10 cellular contexts compared by ENCODE assay signal in genomic region chr20:47668313-47669156, GRCh38.
"Had no signal": no experiment of that assay in that cellular context is flagged by ENCODE, and none has a peak within 500 bp of the region (broad histone marks: within the 10 kb centered on the region; RNA-seq: fewer than 3 reads in every experiment).

No MANE protein-coding gene starts in this region.

- H3K27me3 ChIP-seq: breast epithelium, heart left ventricle, thyroid gland had no signal

- H3K36me3 ChIP-seq: breast epithelium, thyroid gland had no signal

- DNase-seq: foreskin melanocyte; heart left ventricle; left colon; naive thymus-derived CD8-positive, alpha-beta T cell; stimulated activated CD4-positive, alpha-beta T cell treated with anti-CD3 and anti-CD28 coated beads, Interleukin-4, amount 100 ng/mL, for 1 hour; stimulated activated CD8-positive, alpha-beta memory T cell treated with anti-CD3 and anti-CD28 coated beads, Interleukin-4, amount 100 ng/mL, for 48 hours; thyroid gland had no signal

- H3K9me3 Mint-ChIP-seq: activated naive CD4-positive, alpha-beta T cell treated with anti-CD3 and anti-CD28 coated beads, Interleukin-2, amount 50 U/mL, for 72 hours; naive thymus-derived CD8-positive, alpha-beta T cell had no signal

- H3K27ac ChIP-seq: breast epithelium, heart left ventricle, thyroid gland had no signal

- H3K4me1 ChIP-seq: breast epithelium had no signal

- H3K4me3 ChIP-seq: breast epithelium, heart left ventricle, lung, thyroid gland had no signal

- H3K9me3 ChIP-seq: breast epithelium, heart left ventricle, thyroid gland had no signal

- H3K36me3 Mint-ChIP-seq: activated naive CD4-positive, alpha-beta T cell treated with anti-CD3 and anti-CD28 coated beads, Interleukin-2, amount 50 U/mL, for 72 hours; naive thymus-derived CD8-positive, alpha-beta T cell had no signal
